Comparison of ENCODE assay signal across 1 cellular context in genomic region chr6:15131234-15132195, GRCh38.
TF ChIP-seq lines count a peak whose summit lies in the region.

No MANE protein-coding gene starts in this region.

TF ChIP-seq in H1, 55 proteins besides CTCF, POLR2A, EP300 and RAD21 (continued from another document):
- TF ChIP-seq ASH2L (IDR thresholded peaks at IDR 0.05; ENCODE audit: low read length) (no peak), KDM4A (IDR thresholded peaks at IDR 0.05; ENCODE audit: low read depth, low read length, severe bottlenecking) (no peak), SRF (IDR thresholded peaks at IDR 0.05; ENCODE audit: low read depth, low read length) (no peak), CBX8 (IDR thresholded peaks at IDR 0.05; ENCODE audit: borderline replicate concordance, low read depth, low read length) (no peak), KDM5A (IDR thresholded peaks at IDR 0.05; ENCODE audit: low read length) (no peak), TCF12 (IDR thresholded peaks at IDR 0.05; ENCODE audit: low read depth, low read length) (no peak), E2F6 (IDR thresholded peaks at IDR 0.05) (no peak), RBBP5 (IDR thresholded peaks at IDR 0.05; ENCODE audit: borderline replicate concordance, low read depth, low read length) (no peak), CEBPB (IDR thresholded peaks at IDR 0.05; ENCODE audit: low read depth, low read length) (no peak), CHD1 (IDR thresholded peaks at IDR 0.05; ENCODE audit: low read depth, low read length) (no peak), NANOG (IDR thresholded peaks at IDR 0.05; ENCODE audit: insufficient read depth, low read depth, low read length, poor library complexity, severe bottlenecking) (no peak), TAF7 (optimal IDR thresholded peaks at IDR 0.05; ENCODE audit: borderline replicate concordance, low read depth, low read length) (no peak)
TF ChIP-seq in H1: peak in this region for 0.
